Comparison of ENCODE assay signal across 15 cellular contexts in the genomic region with DNA sequence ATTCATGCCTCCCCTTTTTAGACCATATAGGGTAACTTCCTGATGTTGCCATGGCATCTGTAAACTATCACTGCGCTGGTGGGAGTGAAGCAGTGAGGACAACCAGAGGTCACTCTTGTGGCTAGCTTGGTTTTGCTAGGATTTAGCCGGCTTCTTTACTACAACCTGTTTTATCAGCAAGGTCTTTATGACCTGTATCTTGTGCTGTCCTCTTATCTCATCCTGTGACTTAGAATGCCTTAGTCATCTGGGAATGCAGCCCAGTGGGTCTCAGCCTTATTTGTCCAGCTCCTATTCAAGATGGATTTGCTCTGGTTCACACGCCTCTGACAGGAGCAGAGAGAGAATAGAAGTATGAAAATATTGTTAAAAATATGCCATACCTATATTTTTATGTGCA.
A peak's percentile ranks its signal among the peaks of the same experiment; 100 is the strongest.
DNase-seq lines count a peak whose midpoint lies in the region; ATAC-seq and TF ChIP-seq lines count a peak whose summit lies in the region.
"Had no signal": no experiment of that assay in that cellular context is flagged by ENCODE, and none has a peak within 500 bp of the region (broad histone marks: within the 10 kb centered on the region; RNA-seq: fewer than 3 reads in every experiment).

No MANE protein-coding gene starts in this region.

- H4K8ac ChIP-seq in IMR-90 (ENCODE audit: low read depth in 2 of 2, low read length in 2 of 2): no peak overlapping the region

- H3K4me3 Mint-ChIP-seq in progenitor cell of endocrine pancreas (ENCODE audit: low read depth): peak overlapping the region; percentile 2
- H3K4me3 Mint-ChIP-seq: activated naive CD8-positive, alpha-beta T cell treated with anti-CD3 and anti-CD28 coated beads, Interleukin-2, amount 10 ng/mL, durations not matched to agents 7 days and 5 days; dendritic cell treated with granulocyte-macrophage colony-stimulating factor and Interleukin-4, amounts not matched to agents 40 ng/mL and 50 ng/mL, for 4 days; natural killer cell treated with Interleukin-12 subunit alpha and Interleukin-12 subunit beta and Interleukin-15 and Interleukin-18, amount 100 ng/mL, for 72 hours had no signal

- no CpG with 5 or more reads among the region's 3 CpGs for WGBS in IMR-90 (ENCODE audit: extremely low coverage in 2 of 2, insufficient read length in 1 of 2), 2 experiments

- peak; percentile 55 for DNase-seq in IMR-90
- peak; percentile 98 for DNase-seq in amniotic epithelial cell (ENCODE audit: low read depth)
- DNase-seq in left ventricle myocardium inferior: no peak
- no peak for DNase-seq in progenitor cell of endocrine pancreas (ENCODE audit: low spot score, unreplicated experiment)
- no peak for DNase-seq in dermis blood vessel endothelial cell
- DNase-seq in NAMALWA (ENCODE audit: low spot score): no peak
- no peak for DNase-seq in NCI-H2107 treated with DMSO at 0.1 percent for 48 hours (lab: John Stamatoyannopoulos, UW; ENCODE audit: unreplicated experiment)
- DNase-seq: activated naive CD8-positive, alpha-beta T cell treated with anti-CD3 and anti-CD28 coated beads, Interleukin-2, amount 10 ng/mL, durations not matched to agents 7 days and 5 days; HCEC 1CT; NCI-H1092 had no signal

- in situ Hi-C loops in IMR-90 (cut with MboI; ENCODE audit: low sequenced_read_pairs): no loop called here

- H3K4me3 ChIP-seq in IMR-90 (ENCODE audit: insufficient read depth, low read depth, low read length) (no peak overlapping the region), left ventricle myocardium inferior (no peak overlapping the region)

- POLR2A ChIA-PET in IMR-90 (lab: Charles Lee; ENCODE audit: unreplicated experiment): no interaction called here

- peaks cover 35% of the 10 kb centered on the region for H3K4me1 Mint-ChIP-seq in progenitor cell of endocrine pancreas (ENCODE audit: low read depth)
- H3K4me1 Mint-ChIP-seq: activated naive CD8-positive, alpha-beta T cell treated with anti-CD3 and anti-CD28 coated beads, Interleukin-2, amount 10 ng/mL, durations not matched to agents 7 days and 5 days had no signal

- no peak overlapping the region for H3K14ac ChIP-seq in IMR-90 (replicated peaks; ENCODE audit: low read depth, low read length)

- H4K91ac ChIP-seq in IMR-90 (ENCODE audit: insufficient read depth, low read depth, low read length): no peak overlapping the region

- H4K20me1 ChIP-seq in IMR-90 (ENCODE audit: insufficient read depth, low read length): no peaks in the 10 kb centered on the region

- H2AK9ac ChIP-seq in IMR-90 (replicated peaks; ENCODE audit: low read depth, low read length, poor library complexity): no peak overlapping the region

- H3K9me3 Mint-ChIP-seq in progenitor cell of endocrine pancreas (ENCODE audit: low read depth): peaks cover 3% of the 10 kb centered on the region
- H3K9me3 Mint-ChIP-seq: activated naive CD8-positive, alpha-beta T cell treated with anti-CD3 and anti-CD28 coated beads, Interleukin-2, amount 10 ng/mL, durations not matched to agents 7 days and 5 days; dendritic cell treated with granulocyte-macrophage colony-stimulating factor and Interleukin-4, amounts not matched to agents 40 ng/mL and 50 ng/mL, for 4 days had no signal

- intact Hi-C loops in IMR-90 (cut with micrococcal nuclease): no loop called here
- intact Hi-C loops in left ventricle myocardium inferior (cut with micrococcal nuclease): loop anchor here (5.0 kb wide), 1 partner anchor 592 kb away; no protein-coding TSS in a partner anchor

- H4K5ac ChIP-seq in IMR-90 (ENCODE audit: low read depth, low read length): no peak overlapping the region

- H3K9me3 ChIP-seq in IMR-90 (ENCODE audit: control insufficient read depth, insufficient read depth, low read length) (no peaks in the 10 kb centered on the region), left ventricle myocardium inferior (replicated peaks) (no peaks in the 10 kb centered on the region)

- no TSS peak for BruUV-seq in IMR-90 (replicated peaks; lab: Mats Ljungman, UMichigan)

- CTCF ChIA-PET in IMR-90 (lab: Yijun Ruan, JAX): interaction anchor here (0.7 kb wide), 1 partner anchor 297 kb away, joined by 3 read pairs; no protein-coding TSS in a partner anchor

- H3K4me2 ChIP-seq in IMR-90 (ENCODE audit: low read depth, low read length): no peak overlapping the region

- H2AFZ ChIP-seq in IMR-90 (replicated peaks; ENCODE audit: low read length, poor library complexity): no peak overlapping the region

- peak; percentile 68 for ATAC-seq in IMR-90 (ENCODE audit: low read depth)
- no peak for ATAC-seq in HG03280 (IDR thresholded peaks at IDR 0.05; ENCODE audit: unreplicated experiment)
- ATAC-seq: natural killer cell treated with Interleukin-12 subunit alpha and Interleukin-12 subunit beta and Interleukin-15 and Interleukin-18, amount 100 ng/mL, for 72 hours had no signal

- no peaks in the 10 kb centered on the region for H3K27me3 Mint-ChIP-seq in progenitor cell of endocrine pancreas
- H3K27me3 Mint-ChIP-seq: activated naive CD8-positive, alpha-beta T cell treated with anti-CD3 and anti-CD28 coated beads, Interleukin-2, amount 10 ng/mL, durations not matched to agents 7 days and 5 days; dendritic cell treated with granulocyte-macrophage colony-stimulating factor and Interleukin-4, amounts not matched to agents 40 ng/mL and 50 ng/mL, for 4 days; natural killer cell treated with Interleukin-12 subunit alpha and Interleukin-12 subunit beta and Interleukin-15 and Interleukin-18, amount 100 ng/mL, for 72 hours had no signal

- H3K23ac ChIP-seq in IMR-90 (ENCODE audit: low read depth, low read length): no peak overlapping the region

- H2BK15ac ChIP-seq in IMR-90 (ENCODE audit: low read depth, low read length): no peak overlapping the region

- no peak overlapping the region for H2BK120ac ChIP-seq in IMR-90 (ENCODE audit: low read depth, low read length)

- peak overlapping the region; percentile 91 for H3K27ac Mint-ChIP-seq in progenitor cell of endocrine pancreas
- H3K27ac Mint-ChIP-seq: activated naive CD8-positive, alpha-beta T cell treated with anti-CD3 and anti-CD28 coated beads, Interleukin-2, amount 10 ng/mL, durations not matched to agents 7 days and 5 days; dendritic cell treated with granulocyte-macrophage colony-stimulating factor and Interleukin-4, amounts not matched to agents 40 ng/mL and 50 ng/mL, for 4 days; natural killer cell treated with Interleukin-12 subunit alpha and Interleukin-12 subunit beta and Interleukin-15 and Interleukin-18, amount 100 ng/mL, for 72 hours had no signal

- H3K36me3 ChIP-seq in IMR-90 (ENCODE audit: control insufficient read depth, insufficient read depth, low read length) (no peaks in the 10 kb centered on the region), left ventricle myocardium inferior (no peaks in the 10 kb centered on the region)

- no peak overlapping the region for H2BK5ac ChIP-seq in IMR-90 (ENCODE audit: low read depth, low read length, poor library complexity, severe bottlenecking)

- no peaks in the 10 kb centered on the region for H3K27me3 ChIP-seq in IMR-90 (ENCODE audit: control insufficient read depth, insufficient read depth, low read length)
- no peaks in the 10 kb centered on the region for H3K27me3 ChIP-seq in left ventricle myocardium inferior (ENCODE audit: low read depth)

- dilution Hi-C loops in IMR-90 (cut with HindIII; ENCODE audit: low sequenced_read_pairs, unreplicated experiment): no loop called here

- no peak for TF ChIP-seq RAD21 in IMR-90 (IDR thresholded peaks at IDR 0.05; ENCODE audit: low read length)

- H2BK20ac ChIP-seq in IMR-90 (ENCODE audit: low read depth, low read length): no peak overlapping the region

- TF ChIP-seq CTCF in IMR-90 (conservative IDR thresholded peaks at IDR 0.05; ENCODE audit: low read depth, low read length): no peak
- no peak for TF ChIP-seq CTCF in left ventricle myocardium inferior (IDR thresholded peaks at IDR 0.05; ENCODE audit: borderline replicate concordance)
- no peak for TF ChIP-seq CTCF in progenitor cell of endocrine pancreas (IDR thresholded peaks at IDR 0.05; ENCODE audit: unreplicated experiment)

- H3K9me1 ChIP-seq in IMR-90 (ENCODE audit: insufficient read depth, low read length): no peaks in the 10 kb centered on the region; the same call in 1 of the 2 replicates

- no peaks in the 10 kb centered on the region for H3K36me3 Mint-ChIP-seq in progenitor cell of endocrine pancreas (ENCODE audit: insufficient read depth)
- H3K36me3 Mint-ChIP-seq: activated naive CD8-positive, alpha-beta T cell treated with anti-CD3 and anti-CD28 coated beads, Interleukin-2, amount 10 ng/mL, durations not matched to agents 7 days and 5 days had no signal

- no peak overlapping the region for H3K56ac ChIP-seq in IMR-90 (ENCODE audit: extremely low read depth, insufficient read depth, low read length)

- H3K79me1 ChIP-seq in IMR-90 (ENCODE audit: low read depth in 1 of 2, low read length in 2 of 2): no peaks in the 10 kb centered on the region

- no peak overlapping the region for H3K4ac ChIP-seq in IMR-90 (ENCODE audit: low read depth, low read length)

- H3K4me1 ChIP-seq in IMR-90 (ENCODE audit: control insufficient read depth, insufficient read depth, low read length): no peaks in the 10 kb centered on the region
- peaks cover 15% of the 10 kb centered on the region for H3K4me1 ChIP-seq in left ventricle myocardium inferior

- no peak for TF ChIP-seq POLR2A in IMR-90 (IDR thresholded peaks at IDR 0.05; ENCODE audit: low read depth, low read length)

- no peak overlapping the region for H3K27ac ChIP-seq in IMR-90 (ENCODE audit: insufficient read depth, low read length)
- H3K27ac ChIP-seq in left ventricle myocardium inferior (replicated peaks): peak overlapping the region; percentile 51
- H3K27ac ChIP-seq: C4-2B, RWPE1 had no signal

- no peak overlapping the region for H3K9ac ChIP-seq in IMR-90 (ENCODE audit: low read depth, low read length)

- H3K18ac ChIP-seq in IMR-90 (ENCODE audit: low read depth, low read length): no peak overlapping the region

- no peak overlapping the region for H2AK5ac ChIP-seq in IMR-90 (ENCODE audit: low read depth, low read length)

TF ChIP-seq in IMR-90, 13 proteins besides CTCF, POLR2A, EP300 and RAD21 (continues in another document):
- TF ChIP-seq NFE2L2 (IDR thresholded peaks at IDR 0.05; ENCODE audit: low read depth, low read length) (no peak), ELK1 (IDR thresholded peaks at IDR 0.05; ENCODE audit: borderline replicate concordance, low read depth, low read length) (no peak), BHLHE40 (IDR thresholded peaks at IDR 0.05; ENCODE audit: low read depth, low read length) (no peak), SMC3 (IDR thresholded peaks at IDR 0.05; ENCODE audit: low read depth, low read length) (no peak), FOS (IDR thresholded peaks at IDR 0.05; ENCODE audit: low read depth, low read length) (no peak), RFX5 (IDR thresholded peaks at IDR 0.05; ENCODE audit: low read depth, low read length) (no peak)

Comparison
In these comparisons a context has a peak if more than half of its experiments do, and no peak if none do; other contexts are left out.
1. DNase-seq: peak in IMR-90 (single experiment) and amniotic epithelial cell (single experiment); none in left ventricle myocardium inferior (single experiment), progenitor cell of endocrine pancreas (single experiment), dermis blood vessel endothelial cell (single experiment), NAMALWA (single experiment) and NCI-H2107 treated with DMSO at 0.1 percent for 48 hours (single experiment).